ENCODE assay signal across 10 cellular contexts in the genomic region with DNA sequence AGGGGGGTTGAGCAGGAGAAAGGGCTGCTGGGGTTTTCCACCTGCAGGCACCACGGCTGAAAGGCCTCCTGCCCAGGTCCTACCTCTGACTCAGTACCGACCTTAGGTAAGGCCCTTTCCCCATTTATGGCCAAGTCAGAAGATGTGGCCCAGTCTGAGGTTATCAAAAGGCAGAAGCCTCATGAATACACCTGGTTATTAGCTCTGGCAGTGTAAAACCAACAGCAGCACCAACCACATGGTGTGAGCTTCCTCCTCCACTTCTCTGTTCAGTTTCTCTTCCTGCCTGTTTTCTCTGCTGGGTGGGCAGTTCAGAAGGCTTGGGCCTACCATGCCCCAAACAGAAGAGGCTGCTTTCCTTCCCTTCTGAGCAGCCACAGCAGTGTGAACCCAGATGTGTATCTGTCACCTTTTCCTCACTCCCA.
DNase-seq lines count a peak whose midpoint lies in the region; ATAC-seq and TF ChIP-seq lines count a peak whose summit lies in the region.
"Had no signal": no experiment of that assay in that cellular context is flagged by ENCODE, and none has a peak within 500 bp of the region (broad histone marks: within the 10 kb centered on the region; RNA-seq: fewer than 3 reads in every experiment).

No MANE protein-coding gene starts in this region.

- dilution Hi-C loops in mammary epithelial cell (cut with HindIII; ENCODE audit: low sequenced_read_pairs): no loop called here

- CTCF ChIA-PET in mammary epithelial cell (lab: Charles Lee; ENCODE audit: low non-redundant PET): no interaction called here

- H3K4me2 ChIP-seq in hepatocyte (no peak overlapping the region), mammary epithelial cell (ENCODE audit: insufficient read depth, low read depth, low read length) (no peak overlapping the region)

- 96% methylated on average over 2 of the region's 2 CpGs for WGBS in hepatocyte (ENCODE audit: low lambda C conversion rate, missing lambda C conversion rate)
- WGBS in mammary epithelial cell (ENCODE audit: low coverage, missing lambda C conversion rate): 79% methylated on average over 2 of the region's 2 CpGs

- H2AFZ ChIP-seq in hepatocyte (no peak overlapping the region), mammary epithelial cell (ENCODE audit: low read depth, low read length) (no peak overlapping the region)

- in situ Hi-C loops in mammary epithelial cell (cut with MboI; ENCODE audit: low sequenced_read_pairs in 2 of 2): no loop called here

- BruUV-seq in mammary epithelial cell (replicated peaks; lab: Mats Ljungman, UMichigan): no TSS peak

- H3K27me3 ChIP-seq in hepatocyte (no peaks in the 10 kb centered on the region), mammary epithelial cell (ENCODE audit: insufficient read depth, low read length) (no peaks in the 10 kb centered on the region)

- H3K79me2 ChIP-seq in hepatocyte: no peaks in the 10 kb centered on the region
- H3K79me2 ChIP-seq in mammary epithelial cell (ENCODE audit: insufficient read depth, low read length): no peaks in the 10 kb centered on the region

- H3K4me1 ChIP-seq in hepatocyte (ENCODE audit: insufficient read depth): peaks cover 9% of the 10 kb centered on the region
- H3K4me1 ChIP-seq in mammary epithelial cell (ENCODE audit: insufficient read depth, low read length): no peaks in the 10 kb centered on the region

- H3K4me3 ChIP-seq in hepatocyte: no peak overlapping the region
- H3K4me3 ChIP-seq in mammary epithelial cell (replicated peaks in 1 of 3; ENCODE audit: insufficient read depth in 1 of 3, low read depth in 2 of 3, low read length in 3 of 3): no peak overlapping the region

- DNase-seq in germinal center (ENCODE audit: low spot score): peak; percentile 65
- DNase-seq in D341Med (ENCODE audit: low spot score): no peak
- DNase-seq in left colon: no peak
- no peak for DNase-seq in hepatocyte (ENCODE audit: low spot score)
- no peak for DNase-seq in mammary epithelial cell
- DNase-seq: NCI-H2081; stimulated activated CD4-positive, alpha-beta T cell treated with anti-CD3 and anti-CD28 coated beads, Interleukin-4, amount 100 ng/mL, for 24 hours had no signal

- H3K9me2 ChIP-seq in hepatocyte (replicated peaks; ENCODE audit: insufficient read depth): no peaks in the 10 kb centered on the region

- ATAC-seq in GM18511 (IDR thresholded peaks at IDR 0.05; ENCODE audit: unreplicated experiment) (peak; percentile 74), GM21515 (IDR thresholded peaks at IDR 0.05; ENCODE audit: unreplicated experiment) (peak; percentile 59), HG03439 (IDR thresholded peaks at IDR 0.05; ENCODE audit: unreplicated experiment) (peak; percentile 75), left colon (no peak)

- H3K9me3 ChIP-seq in hepatocyte (ENCODE audit: low read depth): no peaks in the 10 kb centered on the region
- H3K9me3 ChIP-seq in mammary epithelial cell (replicated peaks; ENCODE audit: insufficient read depth, low read length): no peaks in the 10 kb centered on the region

- H3K36me3 ChIP-seq in hepatocyte (replicated peaks; ENCODE audit: insufficient read depth, low read depth): no peaks in the 10 kb centered on the region
- no peaks in the 10 kb centered on the region for H3K36me3 ChIP-seq in mammary epithelial cell (ENCODE audit: insufficient read depth, low read length)

- no peak overlapping the region for H3K27ac ChIP-seq in hepatocyte
- no peak overlapping the region for H3K27ac ChIP-seq in mammary epithelial cell (ENCODE audit: insufficient read depth, low read depth, low read length)

- intact Hi-C loops in left colon (cut with DNase I, micrococcal nuclease) (no loop called here), mammary epithelial cell (cut with micrococcal nuclease) (no loop called here)

- no peak for TF ChIP-seq CTCF in hepatocyte (IDR thresholded peaks at IDR 0.05; ENCODE audit: poor library complexity)
- no peak for TF ChIP-seq CTCF in mammary epithelial cell (conservative IDR thresholded peaks at IDR 0.05 in 1 of 2, IDR thresholded peaks at IDR 0.05 in 1 of 2; ENCODE audit: extremely low read depth in 1 of 2, insufficient read depth in 1 of 2, low read depth in 1 of 2, low read length in 2 of 2)

- H3K9ac ChIP-seq in mammary epithelial cell (ENCODE audit: insufficient read depth, low read length): no peak overlapping the region

- no peaks in the 10 kb centered on the region for H4K20me1 ChIP-seq in hepatocyte (ENCODE audit: insufficient read depth, poor library complexity, severe bottlenecking)
- no peaks in the 10 kb centered on the region for H4K20me1 ChIP-seq in mammary epithelial cell (ENCODE audit: insufficient read depth, low read length)
